8 cellular contexts compared by ENCODE assay signal in genomic region chr11:73787643-73788537, GRCh38. TPM values are rescaled to one million over a fixed set of nuclear protein-coding genes. Genes with fewer than 3 reads are reported as not detected.
DNase-seq lines count a peak whose midpoint lies in the region; ATAC-seq, FAIRE-seq and TF ChIP-seq lines count a peak whose summit lies in the region.

Gene MRPL48 (plus strand): TSS chr11:73787874. CDS start chr11:73787972, 98 bp downstream.

- H3K27me3 ChIP-seq in esophagus (ENCODE audit: control insufficient read depth in 1 of 2, insufficient read depth in 2 of 2, low read length in 2 of 2) (no peaks in the 10 kb centered on the region), mucosa of stomach (ENCODE audit: control insufficient read depth, insufficient read depth, low read length) (no peaks in the 10 kb centered on the region)

- H3K4me3 Mint-ChIP-seq in IgD-negative memory B cell: peak within 1 kb of the TSS; percentile 99 to 100 (median 100)

- ATAC-seq in GM21528 (IDR thresholded peaks at IDR 0.05; ENCODE audit: low FRiP score, unreplicated experiment): peak; percentile 91

- no peak for TF ChIP-seq CTCF in D721Med (IDR thresholded peaks at IDR 0.05; ENCODE audit: insufficient read depth, missing control alignments)

- DNase-seq in D721Med (ENCODE audit: insufficient read length, low spot score): peak; percentile 82
- peak; percentile 64 for DNase-seq in OCI-M2 (lab: John Stamatoyannopoulos, UW; ENCODE audit: unreplicated experiment)
- DNase-seq in activated T-cell treated with anti-CD3 and anti-CD28 coated beads for 48 hours (ENCODE audit: low read depth): peak; percentile 86
- DNase-seq in stimulated activated CD8-positive, alpha-beta memory T cell treated with anti-CD3 and anti-CD28 coated beads, Interleukin-7, amount 100 ng/mL, for 1 hour (ENCODE audit: low read depth in 2 of 2): peak; percentile 72 to 74

- peaks cover 6 to 22% (median 7%) of the 10 kb centered on the region in 3 donors for H3K4me1 Mint-ChIP-seq in IgD-negative memory B cell

- H3K4me1 ChIP-seq in esophagus (ENCODE audit: control insufficient read depth in 2 of 2, insufficient read depth in 2 of 2, low read length in 1 of 2) (no peaks in the 10 kb centered on the region), mucosa of stomach (ENCODE audit: control insufficient read depth, insufficient read depth, low read length) (peaks cover 13% of the 10 kb centered on the region)

- no peaks in the 10 kb centered on the region for H3K36me3 Mint-ChIP-seq in IgD-negative memory B cell

- H3K27me3 Mint-ChIP-seq in IgD-negative memory B cell: no peaks in the 10 kb centered on the region

- no peaks in the 10 kb centered on the region for H3K9me3 Mint-ChIP-seq in IgD-negative memory B cell

- no peak for FAIRE-seq in D721Med (lab: Jason Lieb, UNC)

- H3K9me3 ChIP-seq in esophagus (ENCODE audit: control insufficient read depth in 2 of 2, insufficient read depth in 1 of 2, low read depth in 1 of 2, low read length in 1 of 2): no peaks in the 10 kb centered on the region
- H3K9me3 ChIP-seq in mucosa of stomach (ENCODE audit: control insufficient read depth, low read length): no peaks in the 10 kb centered on the region

- WGBS in esophagus, 2 donors: 1 to 4% methylated on average over 41 to 43 of the region's 43 CpGs

- H3K9ac ChIP-seq in mucosa of stomach (ENCODE audit: low read length): peak within 1 kb of the TSS; percentile 89

- H3K27ac Mint-ChIP-seq in IgD-negative memory B cell: peak within 1 kb of the TSS; percentile 83 to 98 (median 98)

- H3K27ac ChIP-seq in esophagus (ENCODE audit: low read depth in 2 of 2, low read length in 1 of 2): peak within 1 kb of the TSS; percentile 92 to 99

- H3K36me3 ChIP-seq in esophagus (ENCODE audit: control insufficient read depth in 2 of 2, insufficient read depth in 2 of 2, low read length in 1 of 2) (no peaks in the 10 kb centered on the region), mucosa of stomach (ENCODE audit: control insufficient read depth, insufficient read depth, low read length) (no peaks in the 10 kb centered on the region)

- H3K4me3 ChIP-seq in esophagus (ENCODE audit: low read depth in 1 of 2, low read length in 2 of 2) (peak within 1 kb of the TSS; percentile 80 to 96), mucosa of stomach (ENCODE audit: low read length) (peak within 1 kb of the TSS; percentile 79)

RNA-seq across cellular contexts. Expression of gene MRPL48, which starts in this region (rescaled TPM):
- 61.0 TPM for polyA plus RNA-seq in IgD-negative memory B cell
- 10 to 100 TPM; 26.2 to 31.3 TPM for polyA plus RNA-seq in esophagus

Comparison
In these comparisons a context has a peak if more than half of its experiments do, and no peak if none do; other contexts are left out.
1. Peak in every context shown above with its lines: DNase-seq, ATAC-seq, H3K4me3 ChIP-seq and H3K27ac ChIP-seq.